In the genomic region with DNA sequence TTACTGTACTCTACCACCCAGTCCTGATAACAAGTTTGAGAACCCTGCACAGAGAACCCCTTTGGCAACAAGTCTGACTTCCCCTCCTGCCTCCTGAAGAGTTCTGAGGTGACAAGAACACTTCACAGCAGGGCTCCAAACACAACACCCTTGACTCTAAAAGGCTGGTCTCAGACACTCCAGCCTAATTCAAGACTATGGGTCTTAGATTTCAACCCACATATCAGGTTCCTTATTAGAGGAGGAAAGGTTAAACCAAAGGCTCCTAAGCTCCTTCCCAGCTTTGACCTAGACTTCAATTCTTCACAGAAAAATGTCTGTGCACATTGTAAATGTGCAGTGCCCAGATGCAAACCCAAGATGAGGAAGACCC, we compare ENCODE assay signal across 21 cellular contexts. TPM values are rescaled to one million over a fixed set of nuclear protein-coding genes. Genes with fewer than 3 reads are reported as not detected.
DNase-seq lines count a peak whose midpoint lies in the region; ATAC-seq and TF ChIP-seq lines count a peak whose summit lies in the region.
"Had no signal": no experiment of that assay in that cellular context is flagged by ENCODE, and none has a peak within 500 bp of the region (broad histone marks: within the 10 kb centered on the region; RNA-seq: fewer than 3 reads in every experiment).

No MANE protein-coding gene starts in this region.

- no peak overlapping the region for H3K4me3 ChIP-seq in naive thymus-derived CD4-positive, alpha-beta T cell (ENCODE audit: low read length)
- H3K4me3 ChIP-seq in right atrium auricular region: no peak overlapping the region
- H3K4me3 ChIP-seq: A549, GM23338, SK-N-MC had no signal

- H3K27me3 Mint-ChIP-seq in CD4-positive, alpha-beta T cell: no peaks in the 10 kb centered on the region
- H3K27me3 Mint-ChIP-seq in T-cell: no peaks in the 10 kb centered on the region
- no peaks in the 10 kb centered on the region for H3K27me3 Mint-ChIP-seq in naive thymus-derived CD4-positive, alpha-beta T cell
- H3K27me3 Mint-ChIP-seq: CD4-positive, alpha-beta memory T cell had no signal

- no peak overlapping the region for H3K4me3 Mint-ChIP-seq in CD4-positive, alpha-beta T cell
- no peak overlapping the region for H3K4me3 Mint-ChIP-seq in T-cell
- H3K4me3 Mint-ChIP-seq in naive thymus-derived CD4-positive, alpha-beta T cell: no peak overlapping the region
- H3K4me3 Mint-ChIP-seq: CD4-positive, alpha-beta memory T cell; GM23338 had no signal

- peaks cover 34% of the 10 kb centered on the region for H3K4me1 Mint-ChIP-seq in CD4-positive, alpha-beta T cell (ENCODE audit: low read depth)
- peaks cover 35 to 46% (median 35%) of the 10 kb centered on the region in 3 donors for H3K4me1 Mint-ChIP-seq in T-cell
- peaks cover 28 to 42% (median 37%) of the 10 kb centered on the region in 7 donors for H3K4me1 Mint-ChIP-seq in naive thymus-derived CD4-positive, alpha-beta T cell

- H3K9me3 Mint-ChIP-seq in CD4-positive, alpha-beta T cell: no peaks in the 10 kb centered on the region
- no peaks in the 10 kb centered on the region for H3K9me3 Mint-ChIP-seq in T-cell
- H3K9me3 Mint-ChIP-seq in naive thymus-derived CD4-positive, alpha-beta T cell: no peaks in the 10 kb centered on the region
- H3K9me3 Mint-ChIP-seq: CD4-positive, alpha-beta memory T cell; GM23338 had no signal

- peak overlapping the region; percentile 51 for H3K27ac Mint-ChIP-seq in CD4-positive, alpha-beta T cell
- peak overlapping the region; percentile 23 to 61 for H3K27ac Mint-ChIP-seq in T-cell
- H3K27ac Mint-ChIP-seq in naive thymus-derived CD4-positive, alpha-beta T cell: peak overlapping the region in 8 of 9 donors; percentile 10 to 82 (median 51)
- H3K27ac Mint-ChIP-seq: GM23338 had no signal

- TF ChIP-seq CTCF in CD4-positive, alpha-beta T cell (IDR thresholded peaks at IDR 0.05): no peak
- no peak for TF ChIP-seq CTCF in right atrium auricular region (IDR thresholded peaks at IDR 0.05)

- H3K27me3 ChIP-seq in CD4-positive, alpha-beta T cell (ENCODE audit: control insufficient read depth, insufficient read depth, low read length): no peaks in the 10 kb centered on the region
- H3K27me3 ChIP-seq in naive thymus-derived CD4-positive, alpha-beta T cell (ENCODE audit: control insufficient read depth in 2 of 2, insufficient read depth in 2 of 2, low read length in 2 of 2): no peaks in the 10 kb centered on the region
- H3K27me3 ChIP-seq in right atrium auricular region: no peaks in the 10 kb centered on the region

- H3K36me3 Mint-ChIP-seq in CD4-positive, alpha-beta T cell (ENCODE audit: low read depth): peaks cover 6% of the 10 kb centered on the region
- peaks cover 8% of the 10 kb centered on the region for H3K36me3 Mint-ChIP-seq in T-cell
- peaks cover 0 to 12% (median 8%) of the 10 kb centered on the region in 5 donors for H3K36me3 Mint-ChIP-seq in naive thymus-derived CD4-positive, alpha-beta T cell

- no peak overlapping the region for H3K27ac ChIP-seq in CD4-positive, alpha-beta T cell (ENCODE audit: low read depth, low read length)
- H3K27ac ChIP-seq in naive thymus-derived CD4-positive, alpha-beta T cell (ENCODE audit: low read depth, low read length): no peak overlapping the region
- H3K27ac ChIP-seq in right atrium auricular region: no peak overlapping the region
- H3K27ac ChIP-seq: A549, KMS-11, SK-N-MC had no signal

- intact Hi-C loops in CD4-positive, alpha-beta T cell (cut with DNase I, micrococcal nuclease): no loop called here
- intact Hi-C loops in naive thymus-derived CD4-positive, alpha-beta T cell (cut with micrococcal nuclease): no loop called here

- POLR2A ChIA-PET in CD4-positive, alpha-beta T cell (lab: Charles Lee): no interaction called here
- POLR2A ChIA-PET in HEK293T (lab: Yijun Ruan, JAX) (interaction anchor here (2.3 kb wide), 1 partner anchor 64 kb away, joined by 12 read pairs; a partner anchor contains a TSS), T-cell (lab: Charles Lee) (no interaction called here)
- POLR2A ChIA-PET in naive thymus-derived CD4-positive, alpha-beta T cell (lab: Charles Lee): no interaction called here

- ATAC-seq in CD4-positive, alpha-beta T cell (ENCODE audit: poor library complexity): no peak
- no peak for ATAC-seq in T-cell (replicated peaks in 1 of 4)
- ATAC-seq in naive thymus-derived CD4-positive, alpha-beta T cell: no peak
- ATAC-seq: A549, GM23338, HepG2 had no signal

- no peak for DNase-seq in CD4-positive, alpha-beta T cell
- peak; percentile 28 for DNase-seq in HEK293T (ENCODE audit: extremely low spot score)
- DNase-seq in T-cell: no peak
- no peak for DNase-seq in naive thymus-derived CD4-positive, alpha-beta T cell
- DNase-seq in HuH-7.5 (ENCODE audit: low spot score): no peak
- no peak for DNase-seq in DMS153 treated with DMSO at 0.1 percent for 48 hours (lab: John Stamatoyannopoulos, UW; ENCODE audit: unreplicated experiment)
- DNase-seq in stimulated activated CD4-positive, alpha-beta T cell treated with anti-CD3 and anti-CD28 coated beads, Interleukin-2, amount 100 ng/mL, for 24 hours: no peak
- DNase-seq in right atrium auricular region (ENCODE audit: low spot score): no peak
- DNase-seq: CD4-positive, alpha-beta memory T cell; DMS153; MV-4-11; NCI-H1694 treated with DMSO at 0.1 percent for 48 hours; NCI-H510A; OCI-M1; SHP77 had no signal

- CTCF ChIA-PET in CD4-positive, alpha-beta T cell (lab: Charles Lee): interaction anchor here (1.2 kb wide), 1 partner anchor 33 kb away, joined by 3 read pairs; no protein-coding TSS in a partner anchor
- CTCF ChIA-PET in HEK293T (lab: Yijun Ruan, JAX) (interaction anchor here (1.0 to 1.4 kb wide), 2 partner anchors 33 to 111 kb away, joined by 6 to 8 read pairs; no protein-coding TSS in a partner anchor), T-cell (lab: Charles Lee) (interaction anchor here in 1 of 2 donors (0.7 kb wide), 1 partner anchor 794 kb away, joined by 9 read pairs; no protein-coding TSS in a partner anchor)
- CTCF ChIA-PET in naive thymus-derived CD4-positive, alpha-beta T cell (lab: Charles Lee): no interaction called here

- no peaks in the 10 kb centered on the region for H3K36me3 ChIP-seq in naive thymus-derived CD4-positive, alpha-beta T cell (ENCODE audit: control insufficient read depth in 2 of 3, insufficient read depth in 3 of 3, low read length in 3 of 3)
- no peaks in the 10 kb centered on the region for H3K36me3 ChIP-seq in right atrium auricular region

- peaks cover 4 to 23% of the 10 kb centered on the region in 2 donors for H3K4me1 ChIP-seq in naive thymus-derived CD4-positive, alpha-beta T cell (ENCODE audit: control insufficient read depth in 2 of 2, insufficient read depth in 2 of 2, low read length in 2 of 2)
- H3K4me1 ChIP-seq in right atrium auricular region: peaks cover 0 to 8% of the 10 kb centered on the region in 2 donors

- H3K9me3 ChIP-seq in CD4-positive, alpha-beta T cell (ENCODE audit: control insufficient read depth, low read length): no peaks in the 10 kb centered on the region
- no peaks in the 10 kb centered on the region for H3K9me3 ChIP-seq in naive thymus-derived CD4-positive, alpha-beta T cell (ENCODE audit: control insufficient read depth in 2 of 3, low read length in 3 of 3)
- no peaks in the 10 kb centered on the region for H3K9me3 ChIP-seq in right atrium auricular region
- H3K9me3 ChIP-seq: A549 had no signal

TF ChIP-seq in HEK293T, 16 proteins besides CTCF, POLR2A, EP300 and RAD21:
- TF ChIP-seq NFRKB (IDR thresholded peaks at IDR 0.05) (no peak), CTBP1 (IDR thresholded peaks at IDR 0.05; ENCODE audit: borderline replicate concordance) (no peak), ARNT (IDR thresholded peaks at IDR 0.05) (no peak), L3MBTL2 (conservative IDR thresholded peaks at IDR 0.05) (no peak), LEF1 (IDR thresholded peaks at IDR 0.05; ENCODE audit: borderline replicate concordance) (no peak), ELF4 (IDR thresholded peaks at IDR 0.05) (no peak), BHLHE40 (IDR thresholded peaks at IDR 0.05; ENCODE audit: borderline replicate concordance) (no peak), HDGF (IDR thresholded peaks at IDR 0.05; ENCODE audit: borderline replicate concordance) (no peak), SP1 (IDR thresholded peaks at IDR 0.05) (no peak), SUZ12 (IDR thresholded peaks at IDR 0.05) (no peak), FOXK2 (IDR thresholded peaks at IDR 0.05) (no peak), FOXA1 (IDR thresholded peaks at IDR 0.05) (no peak), TARDBP (IDR thresholded peaks at IDR 0.05) (no peak)
- TF ChIP-seq, protein P1, sequence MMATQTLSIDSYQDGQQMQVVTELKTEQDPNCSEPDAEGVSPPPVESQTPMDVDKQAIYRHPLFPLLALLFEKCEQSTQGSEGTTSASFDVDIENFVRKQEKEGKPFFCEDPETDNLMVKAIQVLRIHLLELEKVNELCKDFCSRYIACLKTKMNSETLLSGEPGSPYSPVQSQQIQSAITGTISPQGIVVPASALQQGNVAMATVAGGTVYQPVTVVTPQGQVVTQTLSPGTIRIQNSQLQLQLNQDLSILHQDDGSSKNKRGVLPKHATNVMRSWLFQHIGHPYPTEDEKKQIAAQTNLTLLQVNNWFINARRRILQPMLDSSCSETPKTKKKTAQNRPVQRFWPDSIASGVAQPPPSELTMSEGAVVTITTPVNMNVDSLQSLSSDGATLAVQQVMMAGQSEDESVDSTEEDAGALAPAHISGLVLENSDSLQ (IDR thresholded peaks at IDR 0.05): no peak

RNA-seq across cellular contexts. Expression of a gene that starts 23.0 kb away (rescaled TPM):
- total RNA-seq in CD4-positive, alpha-beta T cell: 10 to 100 TPM; 12.0 to 13.6 TPM
- total RNA-seq in T-cell (10 to 100 TPM; 21.9 to 29.3 (median 24.5) TPM), right atrium auricular region (1 to 10 TPM; 7.8 to 8.9 TPM)
- total RNA-seq in naive thymus-derived CD4-positive, alpha-beta T cell: 10 to 100 TPM; 22.3 to 26.6 (median 24.7) TPM
- 10 to 100 TPM in 1 of 2 donors, 1 to 10 TPM in 1; 9.3 to 13.5 TPM for polyA plus RNA-seq in naive thymus-derived CD4-positive, alpha-beta T cell

RNA-seq across cellular contexts. Expression of a gene that starts 23.4 kb away (rescaled TPM):
- total RNA-seq in CD4-positive, alpha-beta T cell: under 1 TPM; 0.52 to 0.61 TPM
- total RNA-seq in T-cell: under 1 TPM; 0.30 to 0.45 (median 0.37) TPM
- total RNA-seq in naive thymus-derived CD4-positive, alpha-beta T cell: 1 to 10 TPM in 1 of 5 experiments, under 1 TPM in 4; 0.24 to 1.1 (median 0.54) TPM
- not detected for polyA plus RNA-seq in naive thymus-derived CD4-positive, alpha-beta T cell
- total RNA-seq in right atrium auricular region: under 1 TPM in 1 of 2 donors, not detected in 1; 0.55 TPM
- total RNA-seq: RPMI7951 had no signal
- polyA plus RNA-seq: CD4-positive, alpha-beta memory T cell had no signal

RNA-seq across cellular contexts. Expression of a gene that starts 58.8 kb away (rescaled TPM):
- total RNA-seq in CD4-positive, alpha-beta T cell: 10 to 100 TPM; 31.2 to 32.1 TPM
- total RNA-seq in T-cell: 10 to 100 TPM; 37.9 to 59.9 (median 55.5) TPM
- total RNA-seq in naive thymus-derived CD4-positive, alpha-beta T cell: 10 to 100 TPM; 29.0 to 62.7 (median 44.6) TPM
- 100 to 1,000 TPM; 134 to 204 TPM for polyA plus RNA-seq in naive thymus-derived CD4-positive, alpha-beta T cell
- 10 to 100 TPM; 42.5 to 59.4 TPM for total RNA-seq in right atrium auricular region
